26 cellular contexts compared by ENCODE assay signal in the genomic region with DNA sequence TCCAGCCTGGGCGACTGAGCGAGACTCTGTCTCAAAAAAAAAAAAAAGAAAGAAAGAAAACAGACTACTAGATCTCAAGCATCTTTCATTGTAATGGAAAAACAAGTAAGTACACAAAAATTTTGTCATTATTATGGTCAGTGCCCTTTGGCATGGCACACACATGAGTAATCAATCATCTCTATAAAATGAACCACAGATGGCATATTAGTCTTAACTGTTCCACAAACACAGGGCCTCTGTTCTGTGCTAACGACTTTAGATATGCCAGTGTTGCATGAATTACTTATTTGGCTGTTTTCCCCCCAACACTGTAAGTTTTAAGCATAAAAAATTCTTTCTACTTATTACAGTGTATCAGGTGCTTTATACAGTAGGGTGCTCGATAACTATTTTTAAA.
"Had no signal": no experiment of that assay in that cellular context is flagged by ENCODE, and none has a peak within 500 bp of the region (broad histone marks: within the 10 kb centered on the region; RNA-seq: fewer than 3 reads in every experiment).

No MANE protein-coding gene starts in this region.

- DNase-seq: dorsolateral prefrontal cortex; effector CD4-positive, alpha-beta T cell; glutamatergic neuron; heart right ventricle; hypothalamus; immature natural killer cell; islet precursor cell; left ventricle myocardium superior; lower lobe of right lung; naive thymus-derived CD8-positive, alpha-beta T cell; nephron progenitor cell; nucleus accumbens; stimulated activated CD4-positive, alpha-beta T cell treated with anti-CD3 and anti-CD28 coated beads, Interleukin-12 subunit alpha, Interleukin-12 subunit beta, amount 100 ng/mL, for 4 hours; stimulated activated CD4-positive, alpha-beta T cell treated with anti-CD3 and anti-CD28 coated beads, Interleukin-1b, Interleukin-23, amount 100 ng/mL, for 48 hours; stimulated activated CD4-positive, alpha-beta T cell treated with anti-CD3 and anti-CD28 coated beads, Interleukin-4, amount 100 ng/mL, for 1 hour; stimulated activated CD8-positive, alpha-beta memory T cell treated with anti-CD3 and anti-CD28 coated beads, Interleukin-4, amount 100 ng/mL, for 48 hours; stimulated activated naive CD4-positive, alpha-beta T cell; stimulated activated naive CD8-positive, alpha-beta T cell treated with anti-CD3 and anti-CD28 coated beads, Interleukin-15, amount 100 ng/mL, for 72 hours; transverse colon; upper lobe of right lung had no signal

- H3K4me3 ChIP-seq: dorsolateral prefrontal cortex, heart right ventricle, lower lobe of right lung, prostate gland, right atrium auricular region, smooth muscle cell, suprapubic skin, transverse colon, upper lobe of right lung, vagina had no signal

- H3K4me1 ChIP-seq: heart right ventricle, lower lobe of right lung, prostate gland, right atrium auricular region, suprapubic skin, transverse colon, upper lobe of right lung, vagina had no signal

- H3K27ac ChIP-seq: dorsolateral prefrontal cortex, heart right ventricle, lower lobe of right lung, prostate gland, right atrium auricular region, suprapubic skin, transverse colon, upper lobe of right lung, vagina had no signal

- H3K36me3 ChIP-seq: heart right ventricle, lower lobe of right lung, prostate gland, right atrium auricular region, suprapubic skin, transverse colon, upper lobe of right lung, vagina had no signal

- H3K27me3 ChIP-seq: dorsolateral prefrontal cortex, heart right ventricle, right atrium auricular region, suprapubic skin, transverse colon, upper lobe of right lung, vagina had no signal

- H3K4me2 ChIP-seq: smooth muscle cell had no signal

- ATAC-seq: heart right ventricle; left ventricle myocardium superior; lower lobe of right lung; naive thymus-derived CD8-positive, alpha-beta T cell; sciatic nerve; stimulated activated naive CD8-positive, alpha-beta T cell treated with anti-CD3 and anti-CD28 coated beads, Interleukin-15, amount 100 ng/mL, for 72 hours; upper lobe of right lung had no signal

- H3K9me3 ChIP-seq: lower lobe of right lung, prostate gland, right atrium auricular region, suprapubic skin, transverse colon, upper lobe of right lung, vagina had no signal
